ENCODE assay signal across 8 cellular contexts in the genomic region with DNA sequence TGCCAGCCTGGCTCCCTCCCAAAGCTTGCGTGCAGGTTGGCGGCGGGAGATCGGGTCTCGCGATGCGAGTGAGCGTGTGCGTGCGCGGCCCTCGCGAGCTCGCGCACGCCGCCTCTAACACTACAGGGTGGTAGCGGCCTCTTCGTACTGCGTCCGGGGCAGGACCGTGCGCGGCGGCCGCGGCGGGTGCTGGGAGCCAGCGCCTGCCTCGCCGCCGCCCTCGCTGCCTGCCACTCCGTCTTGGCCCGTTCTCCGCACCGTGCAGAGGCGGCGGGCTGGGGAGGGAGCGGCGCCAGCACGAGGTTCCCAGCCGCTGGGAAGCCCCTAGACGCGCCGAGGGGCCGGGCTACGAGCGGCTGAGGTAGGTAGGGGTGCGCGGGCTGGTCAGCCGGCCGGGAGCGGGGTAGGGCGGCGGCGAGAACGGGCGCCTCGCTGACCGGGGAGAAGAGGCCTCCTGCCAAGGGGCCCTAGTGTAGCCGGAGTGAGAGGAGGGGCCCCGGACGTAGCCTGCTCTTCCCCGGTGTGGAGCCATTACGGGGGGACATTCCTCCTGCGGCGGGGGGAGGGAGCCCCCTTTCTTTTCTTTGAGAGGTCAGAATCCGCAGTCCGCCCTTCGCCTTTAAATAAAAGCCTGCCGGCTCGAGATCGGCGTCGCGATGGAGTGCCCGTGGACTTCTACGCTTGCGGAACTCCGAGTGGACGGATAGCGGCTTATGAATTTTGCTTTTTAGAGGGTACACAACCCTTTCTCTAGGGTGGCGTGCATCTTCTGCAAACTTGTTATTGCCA. TPM values are rescaled to one million over a fixed set of nuclear protein-coding genes. Genes with fewer than 3 reads are reported as not detected.
DNase-seq lines count a peak whose midpoint lies in the region; ATAC-seq and TF ChIP-seq lines count a peak whose summit lies in the region.

A gene (plus strand): TSS at position 117 of the 789 bp plus-strand sequence. CDS start 8,933 bp downstream, outside the sequence.

- ATAC-seq in GM23338 (peak; percentile 92), natural killer cell (peak; percentile 91 to 98 (median 91))

- H3K4me3 ChIP-seq in GM23338 = peak within 1 kb of the TSS; percentile 85

- H3K36me3 Mint-ChIP-seq in GM23338 (ENCODE audit: low read depth) (peaks cover 5% of the 10 kb centered on the region; the same call in 2 of the 3 replicates), natural killer cell (no peaks in the 10 kb centered on the region)

- H2AFZ ChIP-seq in GM23338 = peak within 1 kb of the TSS; percentile 81

- H3K4me1 Mint-ChIP-seq in GM23338 (peaks cover 2% of the 10 kb centered on the region), natural killer cell (peaks cover 21 to 27% of the 10 kb centered on the region in 2 donors)

- H3K79me2 ChIP-seq in GM23338 (replicated peaks; ENCODE audit: insufficient read depth) = peaks cover 19% of the 10 kb centered on the region

- H4K20me1 ChIP-seq in GM23338 (replicated peaks; ENCODE audit: insufficient read depth) = 0 out of 2 replicates have a peak, but pooled peaks cover 6% of the 10 kb centered on the region

- DNase-seq in EL (peak; percentile 95), GM23338 (ENCODE audit: low spot score) (peak; percentile 87), LHCN-M2 (ENCODE audit: low read depth) (peak; percentile 95), fibroblast of peridontal ligament (ENCODE audit: extremely low read depth) (peak; percentile 96), natural killer cell (peak; percentile 86)
- DNase-seq in activated T-helper 9 cell treated with anti-CD3 and anti-CD28 coated beads, Interleukin-2, amount 50 U/mL, for 16 hours (ENCODE audit: low read depth) = peak; percentile 88
- DNase-seq in stimulated activated naive CD4-positive, alpha-beta T cell (lab: John Stamatoyannopoulos, UW) = peak; percentile 81 to 92 (median 88)

- TF ChIP-seq CTCF in GM23338 (conservative IDR thresholded peaks at IDR 0.05; ENCODE audit: low read depth in 2 of 2) = no peak
- no peak for TF ChIP-seq CTCF in natural killer cell (IDR thresholded peaks at IDR 0.05)

- peak; percentile 97 for TF ChIP-seq POLR2A in Raji (IDR thresholded peaks at IDR 0.05; ENCODE audit: insufficient read depth, low read depth, low read length)

- no peaks in the 10 kb centered on the region for H3K9me3 Mint-ChIP-seq in GM23338
- H3K9me3 Mint-ChIP-seq in natural killer cell = no peaks in the 10 kb centered on the region

- no peaks in the 10 kb centered on the region for H3K27me3 ChIP-seq in GM23338 (ENCODE audit: insufficient read depth)

- H3K27me3 Mint-ChIP-seq in GM23338 (ENCODE audit: insufficient read depth, low read depth, poor library complexity) (peaks cover 12% of the 10 kb centered on the region), natural killer cell (ENCODE audit: low read depth in 2 of 2) (no peaks in the 10 kb centered on the region)

- H3K9me2 ChIP-seq in GM23338 (ENCODE audit: insufficient read depth) = no peaks in the 10 kb centered on the region

- H3F3A ChIP-seq in GM23338 (replicated peaks; ENCODE audit: low read depth) = peaks cover 30% of the 10 kb centered on the region

- H3K27ac ChIP-seq in GM23338 (ENCODE audit: low read depth) = peak within 1 kb of the TSS; percentile 88

- peak within 1 kb of the TSS; percentile 88 for H3K4me2 ChIP-seq in GM23338

- H3K27ac Mint-ChIP-seq in GM23338 (peak within 1 kb of the TSS; percentile 90), natural killer cell (peak within 1 kb of the TSS; percentile 94 to 99)

- peaks cover 8% of the 10 kb centered on the region; the same call in 1 of the 2 replicates for H3K4me1 ChIP-seq in GM23338 (ENCODE audit: insufficient read depth)

- intact Hi-C loops in natural killer cell (cut with micrococcal nuclease) = loop anchor here (1.0 kb wide), 3 partner anchors 28 to 108 kb away; a partner anchor contains a TSS

- no peaks in the 10 kb centered on the region; the same call in 1 of the 2 replicates for H3K36me3 ChIP-seq in GM23338 (ENCODE audit: insufficient read depth)

- H3K4me3 Mint-ChIP-seq in GM23338 (peak within 1 kb of the TSS; percentile 87), natural killer cell (peak within 1 kb of the TSS; percentile 96)

TF ChIP-seq in GM23338, 12 proteins besides CTCF, POLR2A, EP300 and RAD21:
- TF ChIP-seq ZNF114 (CRISPR knock-in tag; IDR thresholded peaks at IDR 0.05) (no peak), POLR2AphosphoS5 (IDR thresholded peaks at IDR 0.05; ENCODE audit: low read depth) (peak; percentile 85), STAT1 (IDR thresholded peaks at IDR 0.05; ENCODE audit: unreplicated experiment) (no peak)
- TF ChIP-seq, protein P1, sequence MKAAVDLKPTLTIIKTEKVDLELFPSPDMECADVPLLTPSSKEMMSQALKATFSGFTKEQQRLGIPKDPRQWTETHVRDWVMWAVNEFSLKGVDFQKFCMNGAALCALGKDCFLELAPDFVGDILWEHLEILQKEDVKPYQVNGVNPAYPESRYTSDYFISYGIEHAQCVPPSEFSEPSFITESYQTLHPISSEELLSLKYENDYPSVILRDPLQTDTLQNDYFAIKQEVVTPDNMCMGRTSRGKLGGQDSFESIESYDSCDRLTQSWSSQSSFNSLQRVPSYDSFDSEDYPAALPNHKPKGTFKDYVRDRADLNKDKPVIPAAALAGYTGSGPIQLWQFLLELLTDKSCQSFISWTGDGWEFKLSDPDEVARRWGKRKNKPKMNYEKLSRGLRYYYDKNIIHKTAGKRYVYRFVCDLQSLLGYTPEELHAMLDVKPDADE (IDR thresholded peaks at IDR 0.05) = 0 out of 2 replicates have a peak, but pooled peaks have one; percentile 28
- TF ChIP-seq, protein P2, sequence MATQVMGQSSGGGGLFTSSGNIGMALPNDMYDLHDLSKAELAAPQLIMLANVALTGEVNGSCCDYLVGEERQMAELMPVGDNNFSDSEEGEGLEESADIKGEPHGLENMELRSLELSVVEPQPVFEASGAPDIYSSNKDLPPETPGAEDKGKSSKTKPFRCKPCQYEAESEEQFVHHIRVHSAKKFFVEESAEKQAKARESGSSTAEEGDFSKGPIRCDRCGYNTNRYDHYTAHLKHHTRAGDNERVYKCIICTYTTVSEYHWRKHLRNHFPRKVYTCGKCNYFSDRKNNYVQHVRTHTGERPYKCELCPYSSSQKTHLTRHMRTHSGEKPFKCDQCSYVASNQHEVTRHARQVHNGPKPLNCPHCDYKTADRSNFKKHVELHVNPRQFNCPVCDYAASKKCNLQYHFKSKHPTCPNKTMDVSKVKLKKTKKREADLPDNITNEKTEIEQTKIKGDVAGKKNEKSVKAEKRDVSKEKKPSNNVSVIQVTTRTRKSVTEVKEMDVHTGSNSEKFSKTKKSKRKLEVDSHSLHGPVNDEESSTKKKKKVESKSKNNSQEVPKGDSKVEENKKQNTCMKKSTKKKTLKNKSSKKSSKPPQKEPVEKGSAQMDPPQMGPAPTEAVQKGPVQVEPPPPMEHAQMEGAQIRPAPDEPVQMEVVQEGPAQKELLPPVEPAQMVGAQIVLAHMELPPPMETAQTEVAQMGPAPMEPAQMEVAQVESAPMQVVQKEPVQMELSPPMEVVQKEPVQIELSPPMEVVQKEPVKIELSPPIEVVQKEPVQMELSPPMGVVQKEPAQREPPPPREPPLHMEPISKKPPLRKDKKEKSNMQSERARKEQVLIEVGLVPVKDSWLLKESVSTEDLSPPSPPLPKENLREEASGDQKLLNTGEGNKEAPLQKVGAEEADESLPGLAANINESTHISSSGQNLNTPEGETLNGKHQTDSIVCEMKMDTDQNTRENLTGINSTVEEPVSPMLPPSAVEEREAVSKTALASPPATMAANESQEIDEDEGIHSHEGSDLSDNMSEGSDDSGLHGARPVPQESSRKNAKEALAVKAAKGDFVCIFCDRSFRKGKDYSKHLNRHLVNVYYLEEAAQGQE (IDR thresholded peaks at IDR 0.05; ENCODE audit: unreplicated experiment) = no peak
TF ChIP-seq in GM23338: peak in this region for 2.

RNA-seq across cellular contexts. Expression of the gene that starts here (rescaled TPM):
- 19.0 and 21.1 TPM in 2 replicates for total RNA-seq in GM23338 (2014; rRNA removed; shearing (Covaris generic))
- 14.2 and 14.6 TPM in 2 replicates for polyA plus RNA-seq in GM23338 (2016; fragmentation: Nextera tagmentation; extraction: Ambion mirVana)
- total RNA-seq in LHCN-M2 (2014; rRNA removed) (46.0 and 60.2 TPM in 2 replicates), natural killer cell (10 to 100 TPM; 42.7 to 49.8 (median 44.7) TPM)
- polyA plus RNA-seq in LHCN-M2 (2012) = 17.8 TPM

Comparison
In these comparisons a context has a peak if more than half of its experiments do, and no peak if none do; other contexts are left out.
1. Peak in every context shown above with its lines: DNase-seq, ATAC-seq, H3K4me3 ChIP-seq and H3K27ac ChIP-seq.